ENCODE assay signal across 2 cellular contexts in the genomic region with DNA sequence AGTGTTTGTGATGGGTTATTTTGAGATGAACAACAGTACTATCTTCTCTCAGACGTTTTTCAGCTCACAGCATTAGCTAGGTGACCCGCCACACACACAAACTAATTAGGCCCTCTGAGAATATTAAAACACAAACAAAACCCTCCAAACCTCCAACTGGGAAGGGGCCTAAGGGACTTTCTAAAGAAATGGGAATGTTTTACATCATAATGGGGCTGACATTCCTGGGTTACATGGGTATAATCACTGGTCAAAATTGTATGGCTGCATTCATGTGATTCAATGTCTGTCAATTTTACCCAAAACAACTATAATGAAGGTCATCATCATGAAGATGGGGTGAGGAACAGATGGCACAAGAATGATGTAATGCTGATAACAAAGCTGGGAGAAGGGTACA.
TF ChIP-seq lines count a peak whose summit lies in the region.

No MANE protein-coding gene starts in this region.

TF ChIP-seq in GM12891, 5 proteins besides CTCF, POLR2A, EP300 and RAD21:
- TF ChIP-seq SPI1 (IDR thresholded peaks at IDR 0.05; ENCODE audit: low read depth, low read length) (no peak), POLR2AphosphoS5 (IDR thresholded peaks at IDR 0.05; ENCODE audit: low read depth, low read length) (no peak), PAX5 (IDR thresholded peaks at IDR 0.05; ENCODE audit: insufficient read depth, low read length, severe bottlenecking) (no peak), POU2F2 (IDR thresholded peaks at IDR 0.05; ENCODE audit: low read depth, low read length) (no peak), TAF1 (IDR thresholded peaks at IDR 0.05; ENCODE audit: low read depth, low read length) (no peak)
TF ChIP-seq in GM12891: peak in this region for 0.

TF ChIP-seq in H1, 55 proteins besides CTCF, POLR2A, EP300 and RAD21:
- peak; percentile 81; the same call in 1 of the 2 replicates for TF ChIP-seq ATF2 (IDR thresholded peaks at IDR 0.05; ENCODE audit: low read length)
- TF ChIP-seq SRF (IDR thresholded peaks at IDR 0.05; ENCODE audit: low read depth, low read length): no peak
- TF ChIP-seq NANOG (IDR thresholded peaks at IDR 0.05; ENCODE audit: insufficient read depth, low read depth, low read length, poor library complexity, severe bottlenecking): peak; percentile 34
- TF ChIP-seq JUND (IDR thresholded peaks at IDR 0.05; ENCODE audit: low read length): no peak
- no peak for TF ChIP-seq ASH2L (IDR thresholded peaks at IDR 0.05; ENCODE audit: low read length)
- peak; percentile 95 for TF ChIP-seq TEAD4 (IDR thresholded peaks at IDR 0.05; ENCODE audit: low read depth, low read length)
- TF ChIP-seq POLR2AphosphoS5 (IDR thresholded peaks at IDR 0.05; ENCODE audit: low read depth, low read length): no peak
- peak in 1 of 2 experiments; percentile 75; a peak in 1 of 4 replicates for TF ChIP-seq HDAC2 (IDR thresholded peaks at IDR 0.05; ENCODE audit: borderline replicate concordance in 1 of 2, low read depth in 2 of 2, low read length in 2 of 2)
- TF ChIP-seq CEBPB (IDR thresholded peaks at IDR 0.05; ENCODE audit: low read depth, low read length): 0 out of 2 replicates have a peak, but pooled peaks have one; percentile 6
- TF ChIP-seq RBBP5 (IDR thresholded peaks at IDR 0.05; ENCODE audit: borderline replicate concordance, low read depth, low read length): no peak
- TF ChIP-seq SIN3A (conservative IDR thresholded peaks at IDR 0.05 in 1 of 2, IDR thresholded peaks at IDR 0.05 in 1 of 2; ENCODE audit: low read depth in 1 of 2, low read length in 2 of 2): no peak
- TF ChIP-seq EZH2 (IDR thresholded peaks at IDR 0.05; ENCODE audit: low read depth, low read length, severe bottlenecking): no peak
- TF ChIP-seq SP1 (IDR thresholded peaks at IDR 0.05; ENCODE audit: low read depth, low read length): peak; percentile 70
- TF ChIP-seq, protein P1, sequence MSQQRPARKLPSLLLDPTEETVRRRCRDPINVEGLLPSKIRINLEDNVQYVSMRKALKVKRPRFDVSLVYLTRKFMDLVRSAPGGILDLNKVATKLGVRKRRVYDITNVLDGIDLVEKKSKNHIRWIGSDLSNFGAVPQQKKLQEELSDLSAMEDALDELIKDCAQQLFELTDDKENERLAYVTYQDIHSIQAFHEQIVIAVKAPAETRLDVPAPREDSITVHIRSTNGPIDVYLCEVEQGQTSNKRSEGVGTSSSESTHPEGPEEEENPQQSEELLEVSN (IDR thresholded peaks at IDR 0.05): no peak
- no peak for TF ChIP-seq SIRT6 (IDR thresholded peaks at IDR 0.05; ENCODE audit: low read length)
- TF ChIP-seq BCL11A (IDR thresholded peaks at IDR 0.05; ENCODE audit: low read depth in 2 of 2, low read length in 2 of 2): peak in 1 of 2 experiments; percentile 68
- no peak for TF ChIP-seq GABPA (IDR thresholded peaks at IDR 0.05; ENCODE audit: borderline replicate concordance, insufficient read depth, low read length)
- TF ChIP-seq POU5F1 (IDR thresholded peaks at IDR 0.05; ENCODE audit: low read depth, low read length): peak; percentile 69
